ENCODE assay signal across 8 cellular contexts in the genomic region with DNA sequence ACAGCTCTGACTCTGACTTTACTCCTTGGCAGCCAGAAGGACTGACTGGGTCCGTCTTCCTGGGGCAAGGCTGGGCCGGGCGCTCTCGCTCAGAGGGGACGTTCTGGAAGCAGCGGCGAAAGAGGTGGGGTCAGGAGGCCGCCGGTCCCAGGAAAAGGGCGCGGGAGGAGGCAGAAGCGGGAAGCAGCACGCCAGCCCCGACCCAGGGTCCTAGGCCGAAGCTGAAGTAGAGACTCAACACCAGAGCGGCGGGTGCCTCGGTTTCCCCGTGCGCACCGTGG. TPM values are rescaled to one million over a fixed set of nuclear protein-coding genes. Genes with fewer than 3 reads are reported as not detected.
DNase-seq lines count a peak whose midpoint lies in the region; ATAC-seq and TF ChIP-seq lines count a peak whose summit lies in the region.

No MANE protein-coding gene starts in this region.

- intact Hi-C loops in dorsolateral prefrontal cortex (cut with DNase I), result loop anchor here in 1 of 2 donors (5.0 kb wide), 1 partner anchor 115 kb away; no protein-coding TSS in a partner anchor

- no peak for TF ChIP-seq CTCF in AG10803 (conservative IDR thresholded peaks at IDR 0.05; ENCODE audit: low read length)
- TF ChIP-seq CTCF in LNCaP clone FGC (IDR thresholded peaks at IDR 0.05; ENCODE audit: control insufficient read depth, extremely low read depth, insufficient read depth), result no peak
- no peak for TF ChIP-seq CTCF in dorsolateral prefrontal cortex (IDR thresholded peaks at IDR 0.05 in 54 of 56, conservative IDR thresholded peaks at IDR 0.05 in 2 of 56; ENCODE audit: low read depth in 1 of 56, partially characterized antibody in 56 of 56)

- H3K27ac ChIP-seq in dorsolateral prefrontal cortex (peak overlapping the region in 58 of 59 donors; percentile 24 to 99 (median 94)), muscle layer of duodenum (ENCODE audit: low read length) (peak overlapping the region; percentile 77)

- H3K4me3 ChIP-seq in AG10803 (ENCODE audit: low read length), result peak overlapping the region; percentile 86
- peak overlapping the region; percentile 64 for H3K4me3 ChIP-seq in LNCaP clone FGC (ENCODE audit: low read depth, low read length)
- H3K4me3 ChIP-seq in dorsolateral prefrontal cortex, result peak overlapping the region; percentile 65 to 98 (median 88)
- H3K4me3 ChIP-seq in muscle layer of duodenum (ENCODE audit: low read depth in 1 of 2, low read length in 2 of 2), result peak overlapping the region; percentile 82 to 86

- H3K36me3 ChIP-seq in muscle layer of duodenum (ENCODE audit: control insufficient read depth in 1 of 2, insufficient read depth in 2 of 2, low read length in 2 of 2), result no peaks in the 10 kb centered on the region

- no peaks in the 10 kb centered on the region for H3K9me3 ChIP-seq in muscle layer of duodenum (ENCODE audit: control insufficient read depth in 1 of 2, low read length in 2 of 2)

- peaks cover 5 to 33% of the 10 kb centered on the region in 2 donors for H3K4me1 ChIP-seq in muscle layer of duodenum (ENCODE audit: control insufficient read depth in 1 of 2, insufficient read depth in 2 of 2, low read length in 2 of 2)

- H3K27me3 ChIP-seq in dorsolateral prefrontal cortex (peaks cover 0 to 7% (median 0%) of the 10 kb centered on the region in 45 donors), muscle layer of duodenum (ENCODE audit: low read depth, low read length) (no peaks in the 10 kb centered on the region)

- DNase-seq in AG10803 (ENCODE audit: low read depth), result no peak
- no peak for DNase-seq in LNCaP clone FGC (ENCODE audit: low read depth)
- DNase-seq in dorsolateral prefrontal cortex, result no peak
- DNase-seq in NCI-H2171 (lab: John Stamatoyannopoulos, UW), result no peak
- DNase-seq in NCI-H2029 (lab: John Stamatoyannopoulos, UW), result no peak

- ATAC-seq in GM18517 (IDR thresholded peaks at IDR 0.05; ENCODE audit: unreplicated experiment), result no peak
- no peak for ATAC-seq in GM21737 (IDR thresholded peaks at IDR 0.05; ENCODE audit: unreplicated experiment)

RNA-seq across cellular contexts. Expression of gene SHB, which starts 1.5 kb away (rescaled TPM):
- total RNA-seq in dorsolateral prefrontal cortex, result 10 to 100 TPM in 104 of 120 experiments, 1 to 10 TPM in 16; 6.0 to 49.5 (median 17.2) TPM
